Comparison of ENCODE assay signal across 11 cellular contexts in the genomic region with DNA sequence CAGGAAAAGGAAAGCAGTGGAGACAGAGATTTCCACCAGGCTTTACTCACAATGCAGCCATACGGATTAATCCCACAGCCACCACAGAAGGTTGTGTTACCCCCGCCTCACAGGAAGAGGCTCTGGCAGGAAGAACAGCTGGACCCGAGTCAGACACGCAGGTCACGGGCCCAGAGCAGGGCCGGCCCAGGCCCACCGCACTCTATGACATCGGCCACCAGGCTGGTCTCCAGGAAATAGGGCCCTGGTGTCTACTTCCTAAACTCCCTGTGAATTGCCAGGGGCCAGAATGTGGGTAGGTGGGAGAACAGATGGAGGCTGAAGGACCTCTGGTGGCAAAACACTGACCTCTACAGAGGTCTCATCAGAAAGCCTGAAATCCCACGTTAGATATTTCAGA. TPM values are rescaled to one million over a fixed set of nuclear protein-coding genes. Genes with fewer than 3 reads are reported as not detected.
DNase-seq lines count a peak whose midpoint lies in the region; ATAC-seq and TF ChIP-seq lines count a peak whose summit lies in the region.
"Had no signal": no experiment of that assay in that cellular context is flagged by ENCODE, and none has a peak within 500 bp of the region (broad histone marks: within the 10 kb centered on the region; RNA-seq: fewer than 3 reads in every experiment).

No MANE protein-coding gene starts in this region.

- no peaks in the 10 kb centered on the region for H3K9me3 ChIP-seq in tibial nerve
- H3K9me3 ChIP-seq: BE2C had no signal

- H3K27ac ChIP-seq in brain microvascular endothelial cell (peak overlapping the region; percentile 84), tibial nerve (peak overlapping the region; percentile 28 to 92 (median 78))
- H3K27ac ChIP-seq: HL-60 had no signal

- peaks cover 0 to 54% (median 32%) of the 10 kb centered on the region in 4 donors for H3K4me1 ChIP-seq in tibial nerve
- H3K4me1 ChIP-seq: BE2C had no signal

- intact Hi-C loops in left colon (cut with DNase I, micrococcal nuclease): loop anchor here in 1 of 2 donors (10.0 kb wide), 2 partner anchors 68 to 368 kb away; no protein-coding TSS in a partner anchor

- no peaks in the 10 kb centered on the region for H3K36me3 Mint-ChIP-seq in activated T-cell treated with anti-CD3 and anti-CD28 coated beads, Interleukin-2, amount 50 U/mL, for 72 hours (ENCODE audit: insufficient read depth in 2 of 2)

- in situ Hi-C loops in brain microvascular endothelial cell (cut with HindIII; ENCODE audit: low pct_ligation_motif_present, low sequenced_read_pairs) (no loop called here), GM13977 (cut with MboI; ENCODE audit: low pct_unique_long_range_greater_than_20kb, low sequenced_read_pairs, unreplicated experiment) (no loop called here)

- TF ChIP-seq EP300 in tibial nerve (IDR thresholded peaks at IDR 0.05): no peak

- TF ChIP-seq CTCF in brain microvascular endothelial cell (IDR thresholded peaks at IDR 0.05; ENCODE audit: low read depth, low read length, missing control alignments) (no peak), tibial nerve (IDR thresholded peaks at IDR 0.05) (no peak), GM13977 (IDR thresholded peaks at IDR 0.05; ENCODE audit: extremely low read depth, insufficient read depth, missing control alignments) (no peak)

- no peaks in the 10 kb centered on the region for H3K27me3 Mint-ChIP-seq in activated T-cell treated with anti-CD3 and anti-CD28 coated beads, Interleukin-2, amount 50 U/mL, for 72 hours (ENCODE audit: low read depth)

- H3K4me3 ChIP-seq in brain microvascular endothelial cell (ENCODE audit: low read depth, low read length) (no peak overlapping the region), tibial nerve (no peak overlapping the region)

- no peak for TF ChIP-seq POLR2A in tibial nerve (IDR thresholded peaks at IDR 0.05)

- H3K27ac Mint-ChIP-seq in activated T-cell treated with anti-CD3 and anti-CD28 coated beads, Interleukin-2, amount 50 U/mL, for 72 hours: peak overlapping the region; percentile 7

- no peaks in the 10 kb centered on the region for H3K9me3 Mint-ChIP-seq in activated T-cell treated with anti-CD3 and anti-CD28 coated beads, Interleukin-2, amount 50 U/mL, for 72 hours

- H3K36me3 ChIP-seq in brain microvascular endothelial cell (replicated peaks) (peaks cover 32% of the 10 kb centered on the region), tibial nerve (peaks cover 3 to 45% (median 18%) of the 10 kb centered on the region in 3 donors)

- H3K27me3 ChIP-seq in brain microvascular endothelial cell (replicated peaks) (no peaks in the 10 kb centered on the region), tibial nerve (no peaks in the 10 kb centered on the region)
- H3K27me3 ChIP-seq: BE2C had no signal

- peaks cover 16% of the 10 kb centered on the region for H3K4me1 Mint-ChIP-seq in activated T-cell treated with anti-CD3 and anti-CD28 coated beads, Interleukin-2, amount 50 U/mL, for 72 hours (ENCODE audit: low read depth)

- no peak for ATAC-seq in activated T-cell treated with anti-CD3 and anti-CD28 coated beads, Interleukin-2, amount 50 U/mL, for 72 hours (replicated peaks in 1 of 2)
- ATAC-seq in HG03432 (IDR thresholded peaks at IDR 0.05; ENCODE audit: unreplicated experiment) (no peak), left colon (no peak)

- H3K4me3 Mint-ChIP-seq in activated T-cell treated with anti-CD3 and anti-CD28 coated beads, Interleukin-2, amount 50 U/mL, for 72 hours: no peak overlapping the region

- DNase-seq in activated T-cell treated with anti-CD3 and anti-CD28 coated beads, Interleukin-2, amount 50 U/mL, for 72 hours: no peak
- DNase-seq in activated T-cell treated with anti-CD3 and anti-CD28 coated beads, Interleukin-2, amount 50 U/mL, for 48 hours: no peak
- DNase-seq in brain microvascular endothelial cell (peak; percentile 11), myocyte (ENCODE audit: low read depth) (peak; percentile 89), tibial nerve (ENCODE audit: low spot score in 2 of 2) (no peak), GM13977 (ENCODE audit: low spot score) (no peak), left colon (no peak)
- DNase-seq: BE2C had no signal

- WGBS in tibial nerve, 2 donors: 21 to 27% methylated on average over 8 to 9 of the region's 9 CpGs

RNA-seq across cellular contexts. Expression of gene MGAT1, which starts 15.6 kb away (rescaled TPM):
- 100 to 1,000 TPM; 102 to 109 TPM for total RNA-seq in activated T-cell treated with anti-CD3 and anti-CD28 coated beads, Interleukin-2, amount 50 U/mL, for 72 hours
- 120 and 152 TPM in 2 replicates for total RNA-seq in myocyte
- polyA plus RNA-seq in myocyte (2012): 118 TPM
- 100 to 1,000 TPM; 161 to 216 (median 195) TPM for total RNA-seq in tibial nerve
- 100 to 1,000 TPM in 1 of 2 donors, 10 to 100 TPM in 1; 85.6 to 101 TPM for total RNA-seq in left colon

RNA-seq across cellular contexts. Expression of gene OR2Y1, which starts 47.2 kb away (rescaled TPM):
- total RNA-seq in activated T-cell treated with anti-CD3 and anti-CD28 coated beads, Interleukin-2, amount 50 U/mL, for 72 hours: not detected
- total RNA-seq in myocyte (not detected in 2 replicates), tibial nerve (not detected), left colon (not detected)
- polyA plus RNA-seq in myocyte (2012): not detected
- total RNA-seq: epithelial cell of proximal tubule had no signal

Comparison
In these comparisons a context has a peak if more than half of its experiments do, and no peak if none do; other contexts are left out.
1. DNase-seq: peak in brain microvascular endothelial cell (single experiment) and myocyte (single experiment); none in activated T-cell treated with anti-CD3 and anti-CD28 coated beads, Interleukin-2, amount 50 U/mL, for 72 hours (0 of 2), activated T-cell treated with anti-CD3 and anti-CD28 coated beads, Interleukin-2, amount 50 U/mL, for 48 hours (0 of 2), tibial nerve (0 of 2), GM13977 (single experiment) and left colon (0 of 2).